Comparison of ENCODE assay signal across 6 cellular contexts in the genomic region with DNA sequence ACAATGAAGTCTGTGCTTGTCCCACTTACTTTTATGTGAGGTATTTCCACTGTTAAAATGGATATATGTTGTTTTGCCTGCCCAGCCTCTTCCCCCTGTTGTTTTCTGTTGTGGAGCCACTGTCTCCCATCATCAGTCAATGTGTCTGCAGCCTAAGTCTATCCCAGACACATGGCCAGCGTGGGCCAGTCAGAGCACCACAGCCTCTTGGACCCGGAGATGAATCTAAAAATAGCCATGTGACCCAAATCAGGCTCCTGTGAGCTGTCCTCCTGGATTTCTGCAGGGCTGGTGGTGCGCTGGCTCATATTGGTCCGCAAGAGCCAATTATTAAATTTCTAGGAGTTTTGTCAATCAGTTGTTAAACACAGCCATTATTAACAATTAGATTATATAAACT. TPM values are rescaled to one million over a fixed set of nuclear protein-coding genes. Genes with fewer than 3 reads are reported as not detected.
"Had no signal": no experiment of that assay in that cellular context is flagged by ENCODE, and none has a peak within 500 bp of the region (broad histone marks: within the 10 kb centered on the region; RNA-seq: fewer than 3 reads in every experiment).

No MANE protein-coding gene starts in this region.

- DNase-seq: GM23248, H9, HCEC 1CT, KBM-7 had no signal

- H3K9ac ChIP-seq: GM23248 had no signal

- H3K27ac ChIP-seq: GM23248, HL-60 had no signal

- H3K4me3 ChIP-seq: GM23248 had no signal

- H2AFZ ChIP-seq: GM23248 had no signal

- ATAC-seq: HepG2 had no signal

RNA-seq across cellular contexts. Expression of gene PRICKLE1, which starts 44.0 kb away (rescaled TPM):
- total RNA-seq: HepG2 had no signal
- polyA plus RNA-seq: HepG2 had no signal
